8 cellular contexts compared by ENCODE assay signal in the genomic region with DNA sequence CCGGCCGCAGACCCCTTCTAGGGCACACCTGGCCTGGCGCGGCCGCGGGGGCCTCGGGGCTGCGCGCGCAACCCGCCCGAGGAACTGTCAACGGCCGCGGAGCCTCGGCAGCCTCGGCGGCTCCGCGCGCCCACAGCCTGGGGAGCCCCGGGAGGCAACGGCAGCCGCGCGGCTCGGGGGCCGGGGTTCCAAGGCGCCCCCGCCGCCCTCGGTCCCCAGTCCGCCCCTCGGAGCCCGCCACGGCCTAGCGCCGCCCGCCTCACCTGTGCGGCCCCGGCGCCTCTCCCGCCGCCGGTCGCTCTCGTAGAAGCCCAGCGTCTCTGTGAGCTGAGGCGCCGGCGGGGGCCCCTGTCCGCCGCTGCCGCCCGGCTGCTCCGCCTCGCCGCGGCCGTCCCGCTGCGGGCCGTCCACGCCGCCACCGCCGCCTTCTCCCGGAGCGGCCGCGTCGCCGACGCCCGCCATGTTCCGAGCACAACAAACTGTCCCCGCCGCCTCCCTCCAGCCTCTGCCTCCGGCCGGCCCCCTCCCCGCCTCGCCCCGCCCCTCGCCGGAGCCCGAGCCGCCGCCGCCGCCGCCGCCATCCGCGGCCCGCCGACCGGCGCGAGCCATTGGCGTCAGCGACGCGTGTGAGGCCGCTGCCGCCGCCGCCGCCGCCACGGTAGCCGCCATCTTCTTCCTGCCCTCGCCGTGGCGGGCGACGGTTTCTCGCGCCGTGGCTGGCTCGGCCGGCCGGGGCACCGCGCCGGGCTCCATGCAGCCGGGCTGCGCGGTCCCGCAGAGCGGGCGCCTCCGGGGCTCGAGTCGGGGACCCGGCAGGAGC. TPM values are rescaled to one million over a fixed set of nuclear protein-coding genes. Genes with fewer than 3 reads are reported as not detected.
A peak's percentile ranks its signal among the peaks of the same experiment; 100 is the strongest.
DNase-seq lines count a peak whose midpoint lies in the region; ATAC-seq and TF ChIP-seq lines count a peak whose summit lies in the region.

Gene TAPT1, minus strand, starts transcription at position 476 of the 820 bp plus-strand sequence. Its CDS starts 14 bp downstream, at position 462.

- H3K36me3 ChIP-seq in ectodermal cell (ENCODE audit: control insufficient read depth, insufficient read depth, low read length) (no peaks in the 10 kb centered on the region), lung (ENCODE audit: control insufficient read depth in 2 of 2, insufficient read depth in 2 of 2, low read length in 2 of 2) (no peaks in the 10 kb centered on the region)

- DNase-seq in 8988T (peak; percentile 64), NCI-H226 (peak; percentile 23), lung (ENCODE audit: low spot score) (peak; percentile 79)
- peak; percentile 36 to 62 for DNase-seq in activated CD8-positive, alpha-beta memory T cell treated with anti-CD3 and anti-CD28 coated beads for 1 hour (ENCODE audit: extremely low read depth in 1 of 2, low read depth in 1 of 2)
- peak; percentile 56 to 79 (median 60) for DNase-seq in stimulated activated CD4-positive, alpha-beta T cell treated with anti-CD3 and anti-CD28 coated beads, TNF-alpha, amount 100 ng/mL, for 48 hours (ENCODE audit: low read depth in 3 of 3)

- peak within 1 kb of the TSS; percentile 86 for H3K27ac ChIP-seq in ectodermal cell (ENCODE audit: insufficient read depth, low read depth, low read length, poor library complexity, severe bottlenecking)
- peak within 1 kb of the TSS; percentile 94 to 99 for H3K27ac ChIP-seq in lung (ENCODE audit: low read depth in 1 of 2, low read length in 1 of 2)

- H3K4me1 ChIP-seq in ectodermal cell (ENCODE audit: control insufficient read depth, insufficient read depth, low read length) (peaks cover 11% of the 10 kb centered on the region), lung (ENCODE audit: control insufficient read depth in 2 of 2, insufficient read depth in 2 of 2, low read length in 2 of 2) (peaks cover 5 to 23% of the 10 kb centered on the region in 2 donors)

- H3K4me3 ChIP-seq in ectodermal cell (ENCODE audit: insufficient read depth, low read depth, low read length) (peak within 1 kb of the TSS; percentile 89), lung (peak within 1 kb of the TSS; percentile 94)

- no peak for TF ChIP-seq CTCF in lung (IDR thresholded peaks at IDR 0.05; ENCODE audit: control extremely low read depth, extremely low read depth)

- H3K9me3 ChIP-seq in ectodermal cell (ENCODE audit: control insufficient read depth, low read length) (no peaks in the 10 kb centered on the region), lung (ENCODE audit: control insufficient read depth in 2 of 2, insufficient read depth in 1 of 2, low read length in 1 of 2) (no peaks in the 10 kb centered on the region)

- H3K27me3 ChIP-seq in ectodermal cell (ENCODE audit: control insufficient read depth, insufficient read depth, low read length, poor library complexity, severe bottlenecking), result no peaks in the 10 kb centered on the region
- H3K27me3 ChIP-seq in lung (ENCODE audit: control insufficient read depth, insufficient read depth), result no peaks in the 10 kb centered on the region

- ATAC-seq in GM18517 (IDR thresholded peaks at IDR 0.05; ENCODE audit: unreplicated experiment) (peak; percentile 63), HG02973 (IDR thresholded peaks at IDR 0.05; ENCODE audit: unreplicated experiment) (peak; percentile 64), lung (ENCODE audit: insufficient read depth, low FRiP score) (peak; percentile 80)

- 0% methylated on average over 135 of the region's 135 CpGs for WGBS in ectodermal cell, 2 experiments
- 0 to 1% methylated on average over 90 to 135 of the region's 135 CpGs for WGBS in lung, 2 donors

RNA-seq across cellular contexts. Expression of gene TAPT1, which starts in this region (rescaled TPM):
- 13.3 TPM for polyA plus RNA-seq in ectodermal cell (2013, experiment 1 of 4)
- 10.4 TPM for polyA plus RNA-seq in ectodermal cell (2013, experiment 2 of 4)
- polyA plus RNA-seq in ectodermal cell (2013, experiment 3 of 4), result 15.1 TPM
- 16.3 TPM for polyA plus RNA-seq in ectodermal cell (2013, experiment 4 of 4)
- 100 to 1,000 TPM in 1 of 2 donors, 10 to 100 TPM in 1; 39.1 to 102 TPM for total RNA-seq in lung
- polyA plus RNA-seq in lung, result 10 to 100 TPM; 13.8 to 21.3 TPM

Comparison
In these comparisons a context has a peak if more than half of its experiments do, and no peak if none do; other contexts are left out.
1. Peak in every context shown above with its lines: DNase-seq, ATAC-seq, H3K4me3 ChIP-seq and H3K27ac ChIP-seq.
2. DNase-seq: peak in every context shown above with its lines; median percentile 79 in lung; 64 in 8988T; 60 in stimulated activated CD4-positive, alpha-beta T cell treated with anti-CD3 and anti-CD28 coated beads, TNF-alpha, amount 100 ng/mL, for 48 hours; 49 in activated CD8-positive, alpha-beta memory T cell treated with anti-CD3 and anti-CD28 coated beads for 1 hour; 23 in NCI-H226.